ENCODE assay signal across 9 cellular contexts in the genomic region with DNA sequence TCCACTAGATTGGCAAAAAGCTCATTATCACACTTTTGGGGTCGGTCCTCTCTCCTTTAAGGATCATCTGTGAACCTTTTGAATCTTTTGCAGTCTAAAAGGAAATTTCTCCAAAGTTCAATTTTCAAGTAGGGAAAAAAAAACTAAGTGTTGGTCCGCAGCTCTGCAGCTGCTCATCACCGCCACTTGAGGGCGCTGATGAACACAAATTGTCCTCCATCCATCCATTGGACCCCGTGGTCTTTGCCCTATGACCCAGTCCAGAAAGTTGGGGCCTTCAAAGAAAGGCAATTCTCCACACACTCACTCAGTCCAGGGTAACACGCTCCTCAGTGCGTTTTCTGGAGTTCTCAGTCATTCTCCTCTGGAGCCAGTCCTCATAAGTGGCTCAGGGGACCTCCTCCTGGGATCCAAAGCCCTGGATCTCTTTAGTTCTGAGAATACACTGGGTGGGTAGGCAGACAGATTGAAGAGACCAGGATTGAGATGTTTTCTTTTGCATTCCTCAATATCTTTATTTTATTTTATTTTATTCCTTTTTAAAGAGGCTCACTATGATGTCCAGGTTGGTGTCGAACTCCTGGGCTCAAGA.
DNase-seq lines count a peak whose midpoint lies in the region; ATAC-seq and TF ChIP-seq lines count a peak whose summit lies in the region.
"Had no signal": no experiment of that assay in that cellular context is flagged by ENCODE, and none has a peak within 500 bp of the region (broad histone marks: within the 10 kb centered on the region; RNA-seq: fewer than 3 reads in every experiment).

No MANE protein-coding gene starts in this region.

- no peaks in the 10 kb centered on the region for H3K4me1 Mint-ChIP-seq in activated CD4-positive, alpha-beta memory T cell treated with anti-CD3 and anti-CD28 coated beads for 36 hours (ENCODE audit: low read depth)
- H3K4me1 Mint-ChIP-seq in activated CD4-positive, alpha-beta memory T cell treated with anti-CD3 and anti-CD28 coated beads, Interleukin-2, amount 10 ng/mL, durations not matched to agents 7 days and 5 days: no peaks in the 10 kb centered on the region

- H3K36me3 Mint-ChIP-seq in activated CD4-positive, alpha-beta memory T cell treated with anti-CD3 and anti-CD28 coated beads for 36 hours: no peaks in the 10 kb centered on the region
- H3K36me3 Mint-ChIP-seq in activated CD4-positive, alpha-beta memory T cell treated with anti-CD3 and anti-CD28 coated beads, Interleukin-2, amount 10 ng/mL, durations not matched to agents 7 days and 5 days (ENCODE audit: low read depth): no peaks in the 10 kb centered on the region

- no peaks in the 10 kb centered on the region for H3K9me3 Mint-ChIP-seq in activated CD4-positive, alpha-beta memory T cell treated with anti-CD3 and anti-CD28 coated beads for 36 hours
- no peaks in the 10 kb centered on the region for H3K9me3 Mint-ChIP-seq in activated CD4-positive, alpha-beta memory T cell treated with anti-CD3 and anti-CD28 coated beads, Interleukin-2, amount 10 ng/mL, durations not matched to agents 7 days and 5 days

- no peak overlapping the region for H3K27ac Mint-ChIP-seq in activated CD4-positive, alpha-beta memory T cell treated with anti-CD3 and anti-CD28 coated beads for 36 hours
- H3K27ac Mint-ChIP-seq in activated CD4-positive, alpha-beta memory T cell treated with anti-CD3 and anti-CD28 coated beads, Interleukin-2, amount 10 ng/mL, durations not matched to agents 7 days and 5 days: no peak overlapping the region

- H3K4me1 ChIP-seq in spleen: no peaks in the 10 kb centered on the region

- no peak for ATAC-seq in GM21717 (IDR thresholded peaks at IDR 0.05; ENCODE audit: unreplicated experiment)
- ATAC-seq in HG02970 (IDR thresholded peaks at IDR 0.05; ENCODE audit: low FRiP score, unreplicated experiment): no peak

- CTCF ChIA-PET in activated CD4-positive, alpha-beta memory T cell treated with anti-CD3 and anti-CD28 coated beads for 36 hours (lab: Charles Lee): interaction anchor here (0.7 to 1.2 kb wide), 2 partner anchors 118 to 1206 kb away, joined by 3 read pairs; no protein-coding TSS in a partner anchor
- CTCF ChIA-PET in activated CD4-positive, alpha-beta memory T cell treated with anti-CD3 and anti-CD28 coated beads, Interleukin-2, amount 10 ng/mL, durations not matched to agents 7 days and 5 days (lab: Charles Lee): interaction anchor here (0.7 to 0.9 kb wide), 4 partner anchors 8 to 294 kb away, joined by 3 read pairs; no protein-coding TSS in a partner anchor

- H3K27ac ChIP-seq in spleen: no peak overlapping the region

- peaks cover 0 to 10% (median 0%) of the 10 kb centered on the region in 8 donors for H3K9me3 ChIP-seq in spleen

- no peak overlapping the region for H3K4me3 Mint-ChIP-seq in activated CD4-positive, alpha-beta memory T cell treated with anti-CD3 and anti-CD28 coated beads for 36 hours
- H3K4me3 Mint-ChIP-seq in activated CD4-positive, alpha-beta memory T cell treated with anti-CD3 and anti-CD28 coated beads, Interleukin-2, amount 10 ng/mL, durations not matched to agents 7 days and 5 days: no peak overlapping the region

- TF ChIP-seq CTCF in spleen (IDR thresholded peaks at IDR 0.05 in 8 of 11, conservative IDR thresholded peaks at IDR 0.05 in 3 of 11): peak in 9 of 11 experiments; percentile 6 to 60 (median 44)

- no peaks in the 10 kb centered on the region for H3K27me3 Mint-ChIP-seq in activated CD4-positive, alpha-beta memory T cell treated with anti-CD3 and anti-CD28 coated beads for 36 hours
- H3K27me3 Mint-ChIP-seq in activated CD4-positive, alpha-beta memory T cell treated with anti-CD3 and anti-CD28 coated beads, Interleukin-2, amount 10 ng/mL, durations not matched to agents 7 days and 5 days: no peaks in the 10 kb centered on the region

- POLR2A ChIA-PET in activated CD4-positive, alpha-beta memory T cell treated with anti-CD3 and anti-CD28 coated beads for 36 hours (lab: Charles Lee): no interaction called here
- POLR2A ChIA-PET in activated CD4-positive, alpha-beta memory T cell treated with anti-CD3 and anti-CD28 coated beads, Interleukin-2, amount 10 ng/mL, durations not matched to agents 7 days and 5 days (lab: Charles Lee): no interaction called here

- intact Hi-C loops in activated CD4-positive, alpha-beta memory T cell treated with anti-CD3 and anti-CD28 coated beads for 36 hours (cut with micrococcal nuclease): loop anchor here (1.0 to 10.0 kb wide), 3 partner anchors 741 to 1206 kb away; no protein-coding TSS in a partner anchor
- intact Hi-C loops in spleen (cut with DNase I; ENCODE audit: low total_unique reads): no loop called here

- no peak overlapping the region for H3K4me3 ChIP-seq in spleen

- no peaks in the 10 kb centered on the region for H3K36me3 ChIP-seq in spleen

- DNase-seq in activated CD4-positive, alpha-beta memory T cell treated with anti-CD3 and anti-CD28 coated beads for 36 hours: peak; percentile 27
- DNase-seq in activated CD4-positive, alpha-beta memory T cell treated with anti-CD3 and anti-CD28 coated beads, Interleukin-2, amount 10 ng/mL, durations not matched to agents 7 days and 5 days: no peak
- DNase-seq in NCI-H1048 (lab: John Stamatoyannopoulos, UW): peak; percentile 12
- DNase-seq in erythroblast (lab: John Stamatoyannopoulos, UW): peak; percentile 24 to 53
- DNase-seq in spleen: no peak
- no peak for DNase-seq in MV-4-11 (lab: John Stamatoyannopoulos, UW)
- DNase-seq: DMS153 had no signal

- TF ChIP-seq POLR2A in erythroblast (IDR thresholded peaks at IDR 0.05; ENCODE audit: low read length) (no peak), spleen (IDR thresholded peaks at IDR 0.05) (no peak)

- WGBS in spleen, 5 donors: 35 to 40% (median 37%) methylated on average over 8 of the region's 8 CpGs

- no peaks in the 10 kb centered on the region for H3K27me3 ChIP-seq in spleen (replicated peaks in 1 of 7)

Comparison
In these comparisons a context has a peak if more than half of its experiments do, and no peak if none do; other contexts are left out.
1. DNase-seq: peak in activated CD4-positive, alpha-beta memory T cell treated with anti-CD3 and anti-CD28 coated beads for 36 hours (single experiment), NCI-H1048 (single experiment) and erythroblast (2 of 2); none in activated CD4-positive, alpha-beta memory T cell treated with anti-CD3 and anti-CD28 coated beads, Interleukin-2, amount 10 ng/mL, durations not matched to agents 7 days and 5 days (single experiment), spleen (single experiment) and MV-4-11 (single experiment).